In genomic region chr11:94869186-94869585, GRCh38 we compare ENCODE assay signal across 33 cellular contexts.
"Had no signal": no experiment of that assay in that cellular context is flagged by ENCODE, and none has a peak within 500 bp of the region (broad histone marks: within the 10 kb centered on the region; RNA-seq: fewer than 3 reads in every experiment).

No MANE protein-coding gene starts in this region.

- H3K4me1 Mint-ChIP-seq: activated B cell treated with CpG ODN at 0.5 μM for 24 hours; activated naive CD4-positive, alpha-beta T cell treated with anti-CD3 and anti-CD28 coated beads, Interleukin-2, amount 10 ng/mL, durations not matched to agents 7 days and 5 days; activated naive CD4-positive, alpha-beta T cell treated with anti-CD3 and anti-CD28 coated beads, Interleukin-2, amount 50 U/mL, for 24 hours; activated naive CD8-positive, alpha-beta T cell treated with anti-CD3 and anti-CD28 coated beads, Interleukin-2, amount 10 ng/mL, durations not matched to agents 7 days and 5 days; activated naive CD8-positive, alpha-beta T cell treated with anti-CD3 and anti-CD28 coated beads, Interleukin-2, amount 50 U/mL, for 24 hours; brain; central memory CD8-positive, alpha-beta T cell had no signal

- H3K9me3 ChIP-seq: ascending aorta had no signal

- H3K4me3 ChIP-seq: ascending aorta, cardiac muscle cell had no signal

- H3K4me3 Mint-ChIP-seq: activated B cell treated with CpG ODN at 0.5 μM for 24 hours; activated CD4-positive, alpha-beta memory T cell treated with anti-CD3 and anti-CD28 coated beads for 36 hours; activated CD4-positive, alpha-beta T cell treated with anti-CD3 and anti-CD28 coated beads, Interleukin-2, amount 10 ng/mL, durations not matched to agents 24 days and 14 days; activated CD8-positive, alpha-beta T cell treated with anti-CD3 and anti-CD28 coated beads for 36 hours; activated naive CD4-positive, alpha-beta T cell treated with anti-CD3 and anti-CD28 coated beads, Interleukin-2, amount 10 ng/mL, durations not matched to agents 7 days and 5 days; activated naive CD4-positive, alpha-beta T cell treated with anti-CD3 and anti-CD28 coated beads, Interleukin-2, amount 50 U/mL, for 24 hours; activated naive CD8-positive, alpha-beta T cell; activated naive CD8-positive, alpha-beta T cell treated with anti-CD3 and anti-CD28 coated beads, Interleukin-2, amount 10 ng/mL, durations not matched to agents 7 days and 5 days; activated naive CD8-positive, alpha-beta T cell treated with anti-CD3 and anti-CD28 coated beads, Interleukin-2, amount 50 U/mL, for 24 hours; activated T-cell treated with anti-CD3 and anti-CD28 coated beads, Interleukin-2, amount 50 U/mL, for 24 hours; brain; central memory CD8-positive, alpha-beta T cell; T-helper 1 cell treated with Interleukin-12 subunit alpha and Interleukin-12 subunit beta and Interleukin-4 antibody, amounts not matched to agents 30 μg/mL and 1 μg/mL, for 36 hours; T-helper 2 cell treated with Interferon-gamma antibody and Interleukin-4, amounts not matched to agents 5 μg/mL and 100 μg/mL, for 36 hours had no signal

- H3K27me3 ChIP-seq: ascending aorta had no signal

- H3K27me3 Mint-ChIP-seq: activated B cell treated with CpG ODN at 0.5 μM for 24 hours; activated CD4-positive, alpha-beta T cell treated with anti-CD3 and anti-CD28 coated beads, Interleukin-2, amount 10 ng/mL, durations not matched to agents 24 days and 14 days; activated CD8-positive, alpha-beta T cell treated with anti-CD3 and anti-CD28 coated beads for 36 hours; activated naive CD8-positive, alpha-beta T cell; activated naive CD8-positive, alpha-beta T cell treated with anti-CD3 and anti-CD28 coated beads, Interleukin-2, amount 50 U/mL, for 24 hours had no signal

- H3K36me3 Mint-ChIP-seq: activated CD4-positive, alpha-beta memory T cell treated with anti-CD3 and anti-CD28 coated beads for 36 hours; activated naive CD4-positive, alpha-beta T cell treated with anti-CD3 and anti-CD28 coated beads, Interleukin-2, amount 10 ng/mL, durations not matched to agents 7 days and 5 days; activated naive CD4-positive, alpha-beta T cell treated with anti-CD3 and anti-CD28 coated beads, Interleukin-2, amount 50 U/mL, for 24 hours; activated naive CD8-positive, alpha-beta T cell had no signal

- H3K27ac ChIP-seq: ascending aorta, cardiac muscle cell, VCaP had no signal

- H3K27ac Mint-ChIP-seq: activated B cell treated with CpG ODN at 0.5 μM for 24 hours; activated CD4-positive, alpha-beta memory T cell treated with anti-CD3 and anti-CD28 coated beads for 36 hours; activated CD4-positive, alpha-beta T cell treated with anti-CD3 and anti-CD28 coated beads, Interleukin-2, amount 10 ng/mL, durations not matched to agents 24 days and 14 days; activated CD8-positive, alpha-beta T cell treated with anti-CD3 and anti-CD28 coated beads for 36 hours; activated naive CD4-positive, alpha-beta T cell treated with anti-CD3 and anti-CD28 coated beads, Interleukin-2, amount 10 ng/mL, durations not matched to agents 7 days and 5 days; activated naive CD4-positive, alpha-beta T cell treated with anti-CD3 and anti-CD28 coated beads, Interleukin-2, amount 50 U/mL, for 24 hours; activated naive CD8-positive, alpha-beta T cell; activated naive CD8-positive, alpha-beta T cell treated with anti-CD3 and anti-CD28 coated beads, Interleukin-2, amount 10 ng/mL, durations not matched to agents 7 days and 5 days; activated naive CD8-positive, alpha-beta T cell treated with anti-CD3 and anti-CD28 coated beads, Interleukin-2, amount 50 U/mL, for 24 hours; activated T-cell treated with anti-CD3 and anti-CD28 coated beads, Interleukin-2, amount 50 U/mL, for 24 hours; activated T-helper 2 cell treated with anti-CD3 and anti-CD28 coated beads, Interferon-gamma antibody, Interleukin-2, Interleukin-4, amounts not matched to agents 10 μg/mL and 5 μg/mL and 100 μg/mL, durations not matched to agents 14 hours and 24 hours and 36 hours; T-helper 1 cell treated with Interleukin-12 subunit alpha and Interleukin-12 subunit beta and Interleukin-4 antibody, amounts not matched to agents 30 μg/mL and 1 μg/mL, for 36 hours; T-helper 2 cell treated with Interferon-gamma antibody and Interleukin-4, amounts not matched to agents 5 μg/mL and 100 μg/mL, for 36 hours had no signal

- H3K9me3 Mint-ChIP-seq: activated B cell treated with CpG ODN at 0.5 μM for 24 hours; activated CD4-positive, alpha-beta memory T cell treated with anti-CD3 and anti-CD28 coated beads for 36 hours; activated CD4-positive, alpha-beta T cell treated with anti-CD3 and anti-CD28 coated beads, Interleukin-2, amount 10 ng/mL, durations not matched to agents 24 days and 14 days; activated CD8-positive, alpha-beta T cell treated with anti-CD3 and anti-CD28 coated beads for 36 hours; activated naive CD4-positive, alpha-beta T cell treated with anti-CD3 and anti-CD28 coated beads, Interleukin-2, amount 10 ng/mL, durations not matched to agents 7 days and 5 days; activated naive CD4-positive, alpha-beta T cell treated with anti-CD3 and anti-CD28 coated beads, Interleukin-2, amount 50 U/mL, for 24 hours; activated naive CD8-positive, alpha-beta T cell treated with anti-CD3 and anti-CD28 coated beads, Interleukin-2, amount 10 ng/mL, durations not matched to agents 7 days and 5 days; activated naive CD8-positive, alpha-beta T cell treated with anti-CD3 and anti-CD28 coated beads, Interleukin-2, amount 50 U/mL, for 24 hours; activated T-cell treated with anti-CD3 and anti-CD28 coated beads, Interleukin-2, amount 50 U/mL, for 24 hours; activated T-helper 2 cell treated with anti-CD3 and anti-CD28 coated beads, Interferon-gamma antibody, Interleukin-2, Interleukin-4, amounts not matched to agents 10 μg/mL and 5 μg/mL and 100 μg/mL, durations not matched to agents 14 hours and 24 hours and 36 hours; brain; central memory CD8-positive, alpha-beta T cell; T-helper 1 cell treated with Interleukin-12 subunit alpha and Interleukin-12 subunit beta and Interleukin-4 antibody, amounts not matched to agents 30 μg/mL and 1 μg/mL, for 36 hours; T-helper 2 cell treated with Interferon-gamma antibody and Interleukin-4, amounts not matched to agents 5 μg/mL and 100 μg/mL, for 36 hours had no signal

- ATAC-seq: activated CD8-positive, alpha-beta T cell treated with anti-CD3 and anti-CD28 coated beads for 36 hours; activated naive CD8-positive, alpha-beta T cell treated with anti-CD3 and anti-CD28 coated beads, Interleukin-2, amount 50 U/mL, for 24 hours had no signal

- H3K36me3 ChIP-seq: cardiac muscle cell had no signal

- DNase-seq: activated B cell treated with CpG ODN at 0.5 μM for 24 hours; activated CD4-positive, alpha-beta memory T cell treated with anti-CD3 and anti-CD28 coated beads for 36 hours; activated CD4-positive, alpha-beta T cell treated with anti-CD3 and anti-CD28 coated beads for 4 hours; activated CD4-positive, alpha-beta T cell treated with anti-CD3 and anti-CD28 coated beads, Interleukin-2, amount 10 ng/mL, durations not matched to agents 24 days and 14 days; activated CD4-positive, alpha-beta T cell treated with anti-CD3 and anti-CD28 coated beads, Interleukin-2, amount 50 U/mL, for 1 hour; activated CD4-positive, alpha-beta T cell treated with anti-CD3 and anti-CD28 coated beads, Interleukin-2, amount 50 U/mL, for 4 hours; activated CD4-positive, CD25-positive, alpha-beta regulatory T cell treated with anti-CD3 and anti-CD28 coated beads, Interleukin-2, amount 50 U/mL, for 72 hours; activated CD8-positive, alpha-beta memory T cell treated with anti-CD3 and anti-CD28 coated beads, Interleukin-2, amount 50 U/mL, for 4 hours; activated CD8-positive, alpha-beta T cell treated with anti-CD3 and anti-CD28 coated beads for 36 hours; activated effector memory CD4-positive, alpha-beta T cell treated with Interleukin-2 at 50 U/mL for 16 hours; activated gamma-delta T cell; activated naive CD4-positive, alpha-beta T cell treated with anti-CD3 and anti-CD28 coated beads, Interleukin-2, amount 10 ng/mL, durations not matched to agents 7 days and 5 days; activated naive CD4-positive, alpha-beta T cell treated with Interleukin-2 at 50 U/mL for 16 hours; activated naive CD8-positive, alpha-beta T cell treated with anti-CD3 and anti-CD28 coated beads, Interleukin-2, amount 10 ng/mL, durations not matched to agents 7 days and 5 days; activated naive CD8-positive, alpha-beta T cell treated with anti-CD3 and anti-CD28 coated beads, Interleukin-2, amount 50 U/mL, for 24 hours; activated T-cell treated with anti-CD3 and anti-CD28 coated beads, Interleukin-2, amount 50 U/mL, for 24 hours; activated T-cell treated with anti-CD3 and anti-CD28 coated beads, Interleukin-2, amount 50 U/mL, for 48 hours; amygdala; anterior cingulate cortex; caudate nucleus; T-helper 1 cell; T-helper 2 cell; T-helper 9 cell had no signal
